22 cellular contexts compared by ENCODE assay signal in the genomic region with DNA sequence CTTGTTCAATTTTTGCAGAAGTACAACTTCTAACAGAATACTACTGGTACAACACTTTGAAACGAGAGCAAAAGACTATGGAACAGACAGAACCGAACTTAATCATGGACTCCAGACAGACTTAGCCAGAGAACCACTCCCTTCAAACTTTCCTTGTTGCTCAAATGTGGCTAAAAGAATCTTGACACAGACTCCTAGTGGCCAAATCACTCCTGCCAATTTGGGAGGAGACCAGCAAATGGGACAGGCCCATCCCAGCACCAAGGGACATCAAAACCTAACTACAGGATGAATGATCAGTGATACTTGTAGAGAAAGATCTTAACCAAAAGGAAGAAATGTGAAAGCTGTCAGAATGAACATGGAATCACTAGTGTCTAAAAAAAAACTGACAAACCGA.
"Had no signal": no experiment of that assay in that cellular context is flagged by ENCODE, and none has a peak within 500 bp of the region (broad histone marks: within the 10 kb centered on the region; RNA-seq: fewer than 3 reads in every experiment).

No MANE protein-coding gene starts in this region.

- H3K27ac ChIP-seq: adrenal gland, dorsolateral prefrontal cortex, gastroesophageal sphincter, heart right ventricle, right atrium auricular region, skin epidermis, WERI-Rb-1 had no signal

- H3K9me3 ChIP-seq: adrenal gland, gastroesophageal sphincter had no signal

- H3K36me3 ChIP-seq: adrenal gland, gastroesophageal sphincter, heart right ventricle, right atrium auricular region, WERI-Rb-1 had no signal

- H3K27me3 ChIP-seq: adrenal gland, right atrium auricular region had no signal

- ATAC-seq: activated CD4-positive, alpha-beta T cell treated with anti-CD3 and anti-CD28 coated beads for 36 hours; activated CD8-positive, alpha-beta T cell treated with anti-CD3 and anti-CD28 coated beads for 36 hours; activated T-cell treated with anti-CD3 and anti-CD28 coated beads, Interleukin-2, amount 50 U/mL, for 4 hours; gastroesophageal sphincter; heart right ventricle; left lobe of liver; natural killer cell; T-helper 17 cell had no signal

- DNase-seq: activated CD4-positive, alpha-beta T cell treated with anti-CD3 and anti-CD28 coated beads for 36 hours; activated CD8-positive, alpha-beta T cell treated with anti-CD3 and anti-CD28 coated beads for 36 hours; activated effector memory CD4-positive, alpha-beta T cell treated with Interleukin-2 at 50 U/mL for 16 hours; activated T-cell treated with anti-CD3 and anti-CD28 coated beads, Interleukin-2, amount 50 U/mL, for 4 hours; adrenal gland; dorsolateral prefrontal cortex; erythroblast; heart right ventricle; islet precursor cell; mammary epithelial cell; natural killer cell; stimulated activated CD4-positive, alpha-beta T cell treated with anti-CD3 and anti-CD28 coated beads, Interleukin-15, amount 100 ng/mL, for 24 hours; stimulated activated CD4-positive, alpha-beta T cell treated with anti-CD3 and anti-CD28 coated beads, Interleukin-4, amount 100 ng/mL, for 24 hours; stimulated activated CD8-positive, alpha-beta memory T cell treated with anti-CD3 and anti-CD28 coated beads, Interleukin-4, amount 100 ng/mL, for 48 hours; stimulated activated naive CD4-positive, alpha-beta T cell treated with Interleukin-2 at 50 U/mL for 16 hours; T-helper 17 cell; trophoblast cell; WERI-Rb-1 had no signal

- H3K4me1 ChIP-seq: adrenal gland, gastroesophageal sphincter, heart right ventricle, right atrium auricular region had no signal

- H3K4me3 ChIP-seq: adrenal gland, dorsolateral prefrontal cortex, gastroesophageal sphincter, heart right ventricle, right atrium auricular region, skin epidermis had no signal
